Comparison of ENCODE assay signal across 22 cellular contexts in the genomic region with DNA sequence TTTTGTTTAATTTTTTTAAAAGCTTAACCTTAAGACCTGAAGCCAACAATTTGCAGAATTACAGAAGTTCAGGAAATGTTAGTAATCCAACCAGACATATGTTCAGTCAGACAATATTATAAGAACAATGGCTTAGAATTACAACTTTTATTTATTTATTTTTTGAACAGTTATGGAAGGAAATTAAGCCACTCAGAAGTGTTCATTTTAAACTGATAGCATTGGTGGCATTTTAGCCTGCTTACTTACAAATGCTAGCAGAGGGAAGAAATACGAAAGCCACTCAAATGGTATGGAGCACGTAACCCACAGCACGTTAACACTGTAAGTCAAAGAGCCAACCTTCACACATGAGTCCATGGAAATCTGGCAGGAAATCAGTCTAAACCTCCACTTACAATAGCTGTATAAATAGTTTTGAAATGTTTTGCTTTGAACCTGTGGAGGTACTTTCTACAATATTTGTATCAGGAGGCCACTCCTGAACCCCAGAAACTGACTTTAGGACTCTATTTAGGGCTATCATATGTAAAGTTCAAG.
"Had no signal": no experiment of that assay in that cellular context is flagged by ENCODE, and none has a peak within 500 bp of the region (broad histone marks: within the 10 kb centered on the region; RNA-seq: fewer than 3 reads in every experiment).

No MANE protein-coding gene starts in this region.

- H3K36me3 ChIP-seq: adrenal gland had no signal

- H3K4me3 ChIP-seq: adrenal gland, SK-N-MC had no signal

- H3K27me3 Mint-ChIP-seq: activated CD4-positive, alpha-beta memory T cell treated with anti-CD3 and anti-CD28 coated beads, Interleukin-2, amount 10 ng/mL, durations not matched to agents 7 days and 5 days; activated naive CD8-positive, alpha-beta T cell; activated T-helper 17 cell treated with anti-CD3 and anti-CD28 coated beads, Interleukin-2, amount 50 U/mL, for 72 hours had no signal

- H3K27ac ChIP-seq: adrenal gland, SK-N-MC, VCaP had no signal

- H3K27ac Mint-ChIP-seq: activated CD4-positive, alpha-beta memory T cell treated with anti-CD3 and anti-CD28 coated beads, Interleukin-2, amount 10 ng/mL, durations not matched to agents 7 days and 5 days; activated naive CD4-positive, alpha-beta T cell treated with anti-CD3 and anti-CD28 coated beads for 36 hours; activated naive CD8-positive, alpha-beta T cell; activated T-helper 17 cell treated with anti-CD3 and anti-CD28 coated beads, Interleukin-2, amount 50 U/mL, for 72 hours had no signal

- ATAC-seq: activated T-helper 17 cell treated with anti-CD3 and anti-CD28 coated beads, Interleukin-2, amount 50 U/mL, for 72 hours; PC-3 had no signal

- H3K36me3 Mint-ChIP-seq: activated naive CD8-positive, alpha-beta T cell had no signal

- H3K4me3 Mint-ChIP-seq: activated CD4-positive, alpha-beta memory T cell treated with anti-CD3 and anti-CD28 coated beads, Interleukin-2, amount 10 ng/mL, durations not matched to agents 7 days and 5 days; activated naive CD4-positive, alpha-beta T cell treated with anti-CD3 and anti-CD28 coated beads for 36 hours; activated naive CD8-positive, alpha-beta T cell; activated T-helper 17 cell treated with anti-CD3 and anti-CD28 coated beads, Interleukin-2, amount 50 U/mL, for 72 hours had no signal

- H3K9me3 Mint-ChIP-seq: activated CD4-positive, alpha-beta memory T cell treated with anti-CD3 and anti-CD28 coated beads, Interleukin-2, amount 10 ng/mL, durations not matched to agents 7 days and 5 days; activated naive CD4-positive, alpha-beta T cell treated with anti-CD3 and anti-CD28 coated beads for 36 hours; activated T-helper 17 cell treated with anti-CD3 and anti-CD28 coated beads, Interleukin-2, amount 50 U/mL, for 72 hours had no signal

- H3K27me3 ChIP-seq: adrenal gland had no signal

- DNase-seq: activated CD4-positive, alpha-beta memory T cell treated with anti-CD3 and anti-CD28 coated beads, Interleukin-2, amount 10 ng/mL, durations not matched to agents 7 days and 5 days; activated CD4-positive, alpha-beta T cell treated with anti-CD3 and anti-CD28 coated beads, Interleukin-2, amount 50 U/mL, for 1 hour; activated CD4-positive, CD25-positive, alpha-beta regulatory T cell; activated gamma-delta T cell; activated naive CD4-positive, alpha-beta T cell treated with anti-CD3 and anti-CD28 coated beads for 36 hours; activated T-cell treated with anti-CD3 and anti-CD28 coated beads for 4 hours; activated T-cell treated with anti-CD3 and anti-CD28 coated beads, Interleukin-2, amount 50 U/mL, for 48 hours; adrenal gland; anterior cingulate cortex; MM.1S; NCI-H1105 treated with DMSO at 0.1 percent for 48 hours; NCI-H1436 treated with DMSO at 0.1 percent for 48 hours; NCI-H187; NCI-H2081 treated with DMSO at 0.1 percent for 48 hours; NCI-H446; NCI-H524; PC-3; T-helper 1 cell had no signal

- H3K9me3 ChIP-seq: adrenal gland had no signal
